In genomic region chr4:139208404-139208945, GRCh38 we compare ENCODE assay signal across 1 cellular context.
A peak's percentile ranks its signal among the peaks of the same experiment; 100 is the strongest.
TF ChIP-seq lines count a peak whose summit lies in the region.

No MANE protein-coding gene starts in this region.

TF ChIP-seq in K562, 482 proteins besides CTCF, POLR2A, EP300 and RAD21 (continued from another document and continues in another):
- TF ChIP-seq VEZF1 (CRISPR knock-in tag; IDR thresholded peaks at IDR 0.05), result no peak
- TF ChIP-seq ZNF644 (tag; IDR thresholded peaks at IDR 0.05; ENCODE audit: low read depth), result peak; percentile 90
- no peak; the same call in 1 of the 2 replicates for TF ChIP-seq HDAC2 (IDR thresholded peaks at IDR 0.05)
- no peak for TF ChIP-seq TOE1 (IDR thresholded peaks at IDR 0.05; ENCODE audit: borderline replicate concordance)
- no peak for TF ChIP-seq TOE1 (CRISPR knock-in tag; IDR thresholded peaks at IDR 0.05; ENCODE audit: borderline replicate concordance, low read depth)
- no peak for TF ChIP-seq ZNF436 (CRISPR knock-in tag; IDR thresholded peaks at IDR 0.05)
- TF ChIP-seq BACH1 (tag; IDR thresholded peaks at IDR 0.05), result peak; percentile 90
- no peak for TF ChIP-seq MAFF (IDR thresholded peaks at IDR 0.05; ENCODE audit: low read length)
- TF ChIP-seq PHF20 (IDR thresholded peaks at IDR 0.05; ENCODE audit: partially characterized antibody), result no peak
- TF ChIP-seq NR0B1 (IDR thresholded peaks at IDR 0.05; ENCODE audit: partially characterized antibody), result no peak
- TF ChIP-seq RFX7 (CRISPR knock-in tag; IDR thresholded peaks at IDR 0.05), result no peak
- TF ChIP-seq TAL1 (IDR thresholded peaks at IDR 0.05), result no peak
- TF ChIP-seq ZNF589 (CRISPR knock-in tag; IDR thresholded peaks at IDR 0.05; ENCODE audit: low read depth), result 0 out of 2 replicates have a peak, but pooled peaks have one; percentile 46
- no peak for TF ChIP-seq SFPQ (IDR thresholded peaks at IDR 0.05; ENCODE audit: low read depth, low read length)
- 0 out of 2 replicates have a peak, but pooled peaks have one; percentile 24 for TF ChIP-seq TEAD2 (tag; IDR thresholded peaks at IDR 0.05)
- no peak for TF ChIP-seq ZNF143 (CRISPR knock-in tag; IDR thresholded peaks at IDR 0.05)
- no peak for TF ChIP-seq C11orf30 (IDR thresholded peaks at IDR 0.05; ENCODE audit: low read depth)
- TF ChIP-seq E2F4 (CRISPR knock-in tag; IDR thresholded peaks at IDR 0.05; ENCODE audit: low read depth), result no peak
- TF ChIP-seq ZNF175 (CRISPR knock-in tag; IDR thresholded peaks at IDR 0.05; ENCODE audit: low read depth), result 0 out of 2 replicates have a peak, but pooled peaks have one; percentile 79
- no peak for TF ChIP-seq ZNF77 (CRISPR knock-in tag; IDR thresholded peaks at IDR 0.05)
- TF ChIP-seq KDM2B (CRISPR knock-in tag; IDR thresholded peaks at IDR 0.05), result no peak
- TF ChIP-seq ZNF766 (CRISPR knock-in tag; conservative IDR thresholded peaks at IDR 0.05), result peak; percentile 90
- peak; percentile 80; the same call in 1 of the 2 replicates for TF ChIP-seq ZNF197 (CRISPR knock-in tag; IDR thresholded peaks at IDR 0.05; ENCODE audit: low read depth)
- TF ChIP-seq PBX2 (CRISPR knock-in tag; IDR thresholded peaks at IDR 0.05; ENCODE audit: low read depth), result no peak
- TF ChIP-seq PBX2 (tag; conservative IDR thresholded peaks at IDR 0.05; ENCODE audit: low read depth), result peak; percentile 63
- TF ChIP-seq DEAF1 (CRISPR knock-in tag; IDR thresholded peaks at IDR 0.05), result no peak
- TF ChIP-seq HLTF (IDR thresholded peaks at IDR 0.05), result no peak
- no peak for TF ChIP-seq ZFP36 (IDR thresholded peaks at IDR 0.05; ENCODE audit: low read depth, low read length, partially characterized antibody)
- TF ChIP-seq ARID3B (CRISPR knock-in tag; IDR thresholded peaks at IDR 0.05; ENCODE audit: borderline replicate concordance), result no peak
- peak; percentile 33; the same call in 1 of the 2 replicates for TF ChIP-seq ETV1 (tag; conservative IDR thresholded peaks at IDR 0.05; ENCODE audit: low read depth)
- TF ChIP-seq ZNF311 (CRISPR knock-in tag; IDR thresholded peaks at IDR 0.05), result no peak
- no peak for TF ChIP-seq CTBP1 (IDR thresholded peaks at IDR 0.05; ENCODE audit: borderline replicate concordance)
- TF ChIP-seq EWSR1 (IDR thresholded peaks at IDR 0.05; ENCODE audit: borderline replicate concordance, low read depth, partially characterized antibody), result no peak
- TF ChIP-seq MLX (CRISPR knock-in tag; conservative IDR thresholded peaks at IDR 0.05), result no peak
- TF ChIP-seq U2AF2 (optimal IDR thresholded peaks at IDR 0.05; ENCODE audit: low read depth, low read length), result no peak
- TF ChIP-seq RERE (CRISPR knock-in tag; IDR thresholded peaks at IDR 0.05; ENCODE audit: borderline replicate concordance), result no peak
- no peak for TF ChIP-seq MXI1 (IDR thresholded peaks at IDR 0.05; ENCODE audit: low read depth, low read length)
- TF ChIP-seq CXXC5 (CRISPR knock-in tag; IDR thresholded peaks at IDR 0.05), result peak; percentile 53
- TF ChIP-seq NR4A1 (CRISPR knock-in tag; IDR thresholded peaks at IDR 0.05), result no peak
- TF ChIP-seq NR4A1 (tag; IDR thresholded peaks at IDR 0.05), result peak; percentile 89
- peak; percentile 46; the same call in 1 of the 2 replicates for TF ChIP-seq ZKSCAN8 (CRISPR knock-in tag; IDR thresholded peaks at IDR 0.05)
- TF ChIP-seq SNRNP70 (optimal IDR thresholded peaks at IDR 0.05; ENCODE audit: low read depth, low read length), result no peak
